Comparison of ENCODE assay signal across 8 cellular contexts in the genomic region with DNA sequence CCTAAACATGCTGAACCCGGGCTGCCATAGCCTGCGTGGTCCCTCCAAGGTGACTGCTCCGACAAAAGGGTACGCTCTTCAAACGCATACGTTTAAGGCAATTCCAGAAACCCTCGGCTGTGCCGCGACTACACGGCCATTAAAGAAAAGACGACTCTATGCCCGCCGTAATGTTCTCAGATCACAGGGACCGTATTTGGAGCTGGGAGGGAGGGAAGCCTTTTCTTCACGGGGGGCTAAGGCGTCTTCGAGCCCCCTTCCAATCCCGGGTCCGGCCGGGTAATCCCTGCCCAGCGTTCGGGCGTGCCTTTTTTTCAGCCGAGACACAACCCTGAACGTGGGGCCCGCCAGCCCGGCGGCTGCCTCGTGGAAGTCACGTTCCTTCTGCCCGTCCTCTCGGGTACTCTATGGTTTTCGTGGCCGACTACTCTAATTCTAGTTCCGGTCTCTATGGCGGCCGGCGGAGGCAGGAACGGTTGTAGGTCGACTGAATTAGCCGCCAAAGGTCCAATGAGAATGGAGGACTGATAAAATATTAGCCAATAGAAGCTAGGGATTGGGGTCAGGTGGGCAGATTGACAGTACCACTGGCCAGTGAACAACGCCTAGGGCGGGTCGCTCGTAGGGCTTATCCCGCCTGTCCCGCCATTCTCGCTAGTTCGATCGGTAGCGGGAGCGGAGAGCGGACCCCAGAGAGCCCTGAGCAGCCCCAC. TPM values are rescaled to one million over a fixed set of nuclear protein-coding genes. Genes with fewer than 3 reads are reported as not detected.
DNase-seq lines count a peak whose midpoint lies in the region; ATAC-seq, FAIRE-seq and TF ChIP-seq lines count a peak whose summit lies in the region.

A gene (plus strand): TSS at position 648 of the 713 bp plus-strand sequence. CDS start 148 bp downstream, outside the sequence.

- DNase-seq in AG20443 (ENCODE audit: low spot score), result peak; percentile 98
- DNase-seq in NCI-H510A (lab: John Stamatoyannopoulos, UW), result peak; percentile 95
- DNase-seq in activated CD4-positive, alpha-beta T cell treated with anti-CD3 and anti-CD28 coated beads for 1 hour, result peak; percentile 91
- peak; percentile 97 for DNase-seq in cerebellum (ENCODE audit: low spot score)
- peak; percentile 98 for DNase-seq in kidney
- DNase-seq in stimulated activated CD4-positive, alpha-beta T cell treated with anti-CD3 and anti-CD28 coated beads, Interleukin-15, amount 100 ng/mL, for 24 hours, result peak; percentile 95

- H3K9me3 ChIP-seq in kidney (ENCODE audit: control insufficient read depth in 1 of 2, low read length in 2 of 2), result no peaks in the 10 kb centered on the region

- intact Hi-C loops in kidney (cut with DNase I), result no loop called here

- H3K36me3 ChIP-seq in kidney (ENCODE audit: control insufficient read depth in 1 of 2, insufficient read depth in 2 of 2, low read length in 2 of 2), result no peaks in the 10 kb centered on the region

- FAIRE-seq in kidney (lab: Jason Lieb, UNC), result peak; percentile 81

- peak within 1 kb of the TSS; percentile 56 to 92 for H3K9ac ChIP-seq in kidney (ENCODE audit: low read length in 2 of 2)

- ATAC-seq in HG03432 (IDR thresholded peaks at IDR 0.05; ENCODE audit: unreplicated experiment), result peak; percentile 88

- peak within 1 kb of the TSS; percentile 78 to 81 for H3K27ac ChIP-seq in kidney (ENCODE audit: low read depth in 2 of 2, low read length in 2 of 2)

- H3K4me3 ChIP-seq in kidney (ENCODE audit: low read length in 2 of 2), result peak within 1 kb of the TSS; percentile 80 to 90

- peak; percentile 89 for TF ChIP-seq POLR2A in GM19099 (IDR thresholded peaks at IDR 0.05; ENCODE audit: extremely low read depth, insufficient read length, low read depth)

- peaks cover 10 to 14% of the 10 kb centered on the region in 2 donors for H3K4me1 ChIP-seq in kidney (ENCODE audit: control insufficient read depth in 1 of 2, insufficient read depth in 1 of 2, low read depth in 1 of 2, low read length in 2 of 2)

- TF ChIP-seq CTCF in kidney (IDR thresholded peaks at IDR 0.05; ENCODE audit: borderline replicate concordance, extremely low read depth, insufficient read depth), result no peak

RNA-seq across cellular contexts. Expression of the gene that starts here (rescaled TPM):
- total RNA-seq in cerebellum, result 593 TPM
- total RNA-seq in kidney, result 395 TPM
- 418 TPM for polyA plus RNA-seq in kidney (ENCODE audit: insufficient read depth, low read depth, low replicate concordance)

Comparison
In these comparisons a context has a peak if more than half of its experiments do, and no peak if none do; other contexts are left out.
1. Peak in every context shown above with its lines: DNase-seq, ATAC-seq, H3K4me3 ChIP-seq and H3K27ac ChIP-seq.